24 cellular contexts compared by ENCODE assay signal in genomic region chr12:108538796-108539195, GRCh38. TPM values are rescaled to one million over a fixed set of nuclear protein-coding genes. Genes with fewer than 3 reads are reported as not detected.
DNase-seq lines count a peak whose midpoint lies in the region; ATAC-seq and TF ChIP-seq lines count a peak whose summit lies in the region.
"Had no signal": no experiment of that assay in that cellular context is flagged by ENCODE, and none has a peak within 500 bp of the region (broad histone marks: within the 10 kb centered on the region; RNA-seq: fewer than 3 reads in every experiment).

No MANE protein-coding gene starts in this region.

- no peaks in the 10 kb centered on the region for H3K27me3 Mint-ChIP-seq in activated T-cell treated with anti-CD3 and anti-CD28 coated beads, Interleukin-2, amount 50 U/mL, for 24 hours
- H3K27me3 Mint-ChIP-seq in WTC11 (ENCODE audit: low read depth): no peaks in the 10 kb centered on the region
- H3K27me3 Mint-ChIP-seq: CD4-positive, alpha-beta memory T cell had no signal

- CTCF ChIA-PET in WTC11 (lab: Charles Lee): no interaction called here

- no peaks in the 10 kb centered on the region for H3K9me3 Mint-ChIP-seq in activated T-cell treated with anti-CD3 and anti-CD28 coated beads, Interleukin-2, amount 50 U/mL, for 24 hours
- H3K9me3 Mint-ChIP-seq in WTC11: no peaks in the 10 kb centered on the region

- peaks cover 22% of the 10 kb centered on the region for H3K4me1 Mint-ChIP-seq in activated T-cell treated with anti-CD3 and anti-CD28 coated beads, Interleukin-2, amount 50 U/mL, for 24 hours (ENCODE audit: low read depth)
- no peaks in the 10 kb centered on the region for H3K4me1 Mint-ChIP-seq in WTC11

- no peak for DNase-seq in activated T-cell treated with anti-CD3 and anti-CD28 coated beads, Interleukin-2, amount 50 U/mL, for 24 hours
- DNase-seq in activated T-cell treated with anti-CD3 and anti-CD28 coated beads for 4 hours: no peak
- DNase-seq in WTC11 (ENCODE audit: low spot score): no peak
- DNase-seq in left lobe of liver (ENCODE audit: low spot score): no peak
- no peak for DNase-seq in NCI-H526 (lab: John Stamatoyannopoulos, UW)
- no peak for DNase-seq in activated CD8-positive, alpha-beta memory T cell treated with anti-CD3 and anti-CD28 coated beads, Interleukin-2, amount 50 U/mL, for 48 hours
- DNase-seq: AML-193; CD4-positive, alpha-beta memory T cell; COR-L47; DMS53; GM23248; H7; KBM-7; MV-4-11; NCI-H1105; NCI-H1436 treated with DMSO at 0.1 percent for 48 hours; NCI-H1930; NCI-H2107; NCI-H524; NCI-H774; PC-3 had no signal

- no peak for TF ChIP-seq CTCF in WTC11 (IDR thresholded peaks at IDR 0.05)

- no peak overlapping the region for H3K4me3 Mint-ChIP-seq in activated T-cell treated with anti-CD3 and anti-CD28 coated beads, Interleukin-2, amount 50 U/mL, for 24 hours
- no peak overlapping the region for H3K4me3 Mint-ChIP-seq in WTC11
- H3K4me3 Mint-ChIP-seq: CD4-positive, alpha-beta memory T cell had no signal

- POLR2A ChIA-PET in WTC11 (lab: Charles Lee): no interaction called here

- ATAC-seq in WTC11 (no peak), left lobe of liver (peak; percentile 85), HG02884 (IDR thresholded peaks at IDR 0.05; ENCODE audit: unreplicated experiment) (no peak)
- ATAC-seq: A549, PC-3 had no signal

- peak overlapping the region; percentile 66 for H3K27ac Mint-ChIP-seq in activated T-cell treated with anti-CD3 and anti-CD28 coated beads, Interleukin-2, amount 50 U/mL, for 24 hours
- H3K27ac Mint-ChIP-seq in WTC11: peak overlapping the region; percentile 21; the same call in 1 of the 2 replicates

- H3K36me3 Mint-ChIP-seq in activated T-cell treated with anti-CD3 and anti-CD28 coated beads, Interleukin-2, amount 50 U/mL, for 24 hours (ENCODE audit: low read depth): peaks cover 91% of the 10 kb centered on the region
- peaks cover 60% of the 10 kb centered on the region for H3K36me3 Mint-ChIP-seq in WTC11

TF ChIP-seq in WTC11, 78 proteins besides CTCF, POLR2A, EP300 and RAD21 (continues in another document):
- TF ChIP-seq CDX4 (CRISPR knock-in tag; IDR thresholded peaks at IDR 0.05; ENCODE audit: borderline replicate concordance) (no peak), RORB (CRISPR knock-in tag; IDR thresholded peaks at IDR 0.05) (no peak), GRHL2 (CRISPR knock-in tag; IDR thresholded peaks at IDR 0.05; ENCODE audit: insufficient replicate concordance, severe bottlenecking) (no peak), NFE2L1 (CRISPR knock-in tag; IDR thresholded peaks at IDR 0.05) (no peak), E2F1 (CRISPR knock-in tag; IDR thresholded peaks at IDR 0.05) (no peak), USF1 (CRISPR knock-in tag; IDR thresholded peaks at IDR 0.05) (no peak), GABPB1 (CRISPR knock-in tag; IDR thresholded peaks at IDR 0.05) (no peak), ZNF425 (CRISPR knock-in tag; conservative IDR thresholded peaks at IDR 0.05) (no peak), MLX (CRISPR knock-in tag; IDR thresholded peaks at IDR 0.05) (no peak), NFYB (CRISPR knock-in tag; conservative IDR thresholded peaks at IDR 0.05; ENCODE audit: low read depth) (no peak), ESRRA (CRISPR knock-in tag; IDR thresholded peaks at IDR 0.05; ENCODE audit: borderline replicate concordance) (no peak), ZNF281 (CRISPR knock-in tag; IDR thresholded peaks at IDR 0.05) (no peak), OVOL2 (CRISPR knock-in tag; IDR thresholded peaks at IDR 0.05; ENCODE audit: borderline replicate concordance) (no peak), PREB (CRISPR knock-in tag; IDR thresholded peaks at IDR 0.05; ENCODE audit: borderline replicate concordance) (no peak), ZNF317 (CRISPR knock-in tag; IDR thresholded peaks at IDR 0.05; ENCODE audit: borderline replicate concordance, low read depth) (no peak)

RNA-seq across cellular contexts. Expression of gene SART3, which starts 22.2 kb away (rescaled TPM):
- 75.6 to 91.2 TPM (median 76.8 TPM) in 3 replicates for total RNA-seq in WTC11 (2021)
- 13.7 TPM for total RNA-seq in left lobe of liver

RNA-seq across cellular contexts. Expression of gene ISCU, which starts 23.6 kb away (rescaled TPM):
- total RNA-seq in WTC11 (2021): 73.8 to 85.9 TPM (median 74.2 TPM) in 3 replicates
- total RNA-seq in left lobe of liver: 45.2 TPM

RNA-seq across cellular contexts. Expression of gene FICD, which starts 23.7 kb away (rescaled TPM):
- 4.4 to 6.7 TPM (median 6.3 TPM) in 3 replicates for total RNA-seq in WTC11 (2021)
- total RNA-seq in left lobe of liver: 4.6 TPM

RNA-seq across cellular contexts. Expression of gene TMEM119, which starts 59.1 kb away (rescaled TPM):
- total RNA-seq in WTC11 (2021): 0.16 to 0.25 TPM (median 0.20 TPM) in 3 replicates
- total RNA-seq in left lobe of liver: 0.23 TPM
- total RNA-seq: MCF 10A, PC-3 had no signal
